20 cellular contexts compared by ENCODE assay signal in genomic region chr21:41744028-41744940, GRCh38.
"Had no signal": no experiment of that assay in that cellular context is flagged by ENCODE, and none has a peak within 500 bp of the region (broad histone marks: within the 10 kb centered on the region; RNA-seq: fewer than 3 reads in every experiment).

No MANE protein-coding gene starts in this region.

- H3K27ac Mint-ChIP-seq: activated naive CD4-positive, alpha-beta T cell treated with anti-CD3 and anti-CD28 coated beads, Interleukin-2, amount 50 U/mL, for 24 hours; dendritic cell treated with granulocyte-macrophage colony-stimulating factor and Interleukin-4, amounts not matched to agents 40 ng/mL and 50 ng/mL, for 4 days; naive thymus-derived CD4-positive, alpha-beta T cell had no signal

- H3K4me1 Mint-ChIP-seq: activated naive CD4-positive, alpha-beta T cell treated with anti-CD3 and anti-CD28 coated beads, Interleukin-2, amount 50 U/mL, for 24 hours; naive thymus-derived CD4-positive, alpha-beta T cell had no signal

- H3K27me3 Mint-ChIP-seq: activated naive CD4-positive, alpha-beta T cell treated with anti-CD3 and anti-CD28 coated beads, Interleukin-2, amount 50 U/mL, for 24 hours; naive thymus-derived CD4-positive, alpha-beta T cell had no signal

- H3K9me3 ChIP-seq: left lung, ovary, right lobe of liver, thyroid gland had no signal

- H3K4me3 Mint-ChIP-seq: activated naive CD4-positive, alpha-beta T cell treated with anti-CD3 and anti-CD28 coated beads, Interleukin-2, amount 50 U/mL, for 24 hours; dendritic cell treated with granulocyte-macrophage colony-stimulating factor and Interleukin-4, amounts not matched to agents 40 ng/mL and 50 ng/mL, for 4 days; naive thymus-derived CD4-positive, alpha-beta T cell had no signal

- ATAC-seq: activated CD4-positive, CD25-positive, alpha-beta regulatory T cell treated with anti-CD3 and anti-CD28 coated beads, Interleukin-2, amount 50 U/mL, for 24 hours; left lung; naive thymus-derived CD4-positive, alpha-beta T cell; SK-N-SH treated with all-trans-retinoic acid at 6 μM for 48 hours had no signal

- H3K4me3 ChIP-seq: left lung, ovary, right lobe of liver, thyroid gland had no signal

- H3K27ac ChIP-seq: left lung, ovary, right lobe of liver, thyroid gland had no signal

- H3K4me1 ChIP-seq: left lung, right lobe of liver, thyroid gland had no signal

- DNase-seq: activated CD4-positive, alpha-beta T cell treated with anti-CD3 and anti-CD28 coated beads, Interleukin-2, amount 50 U/mL, for 1 hour; activated CD8-positive, alpha-beta memory T cell treated with anti-CD3 and anti-CD28 coated beads for 24 hours; activated CD8-positive, alpha-beta memory T cell treated with anti-CD3 and anti-CD28 coated beads, Interleukin-2, amount 50 U/mL, for 48 hours; activated effector memory CD4-positive, alpha-beta T cell treated with Interleukin-2 at 50 U/mL for 16 hours; activated T-cell treated with anti-CD3 and anti-CD28 coated beads, Interleukin-2, amount 50 U/mL, for 48 hours; effector memory CD4-positive, alpha-beta T cell; glutamatergic neuron; hippocampal formation; left lung; naive thymus-derived CD4-positive, alpha-beta T cell; ovary; stimulated activated naive CD4-positive, alpha-beta T cell; T-helper 1 cell; T1000; thyroid gland had no signal

- H3K27me3 ChIP-seq: ovary, right lobe of liver, thyroid gland had no signal

- H3K9me3 Mint-ChIP-seq: activated naive CD4-positive, alpha-beta T cell treated with anti-CD3 and anti-CD28 coated beads, Interleukin-2, amount 50 U/mL, for 24 hours; dendritic cell treated with granulocyte-macrophage colony-stimulating factor and Interleukin-4, amounts not matched to agents 40 ng/mL and 50 ng/mL, for 4 days; naive thymus-derived CD4-positive, alpha-beta T cell had no signal

- H3K36me3 ChIP-seq: ovary had no signal
